Comparison of ENCODE assay signal across 1 cellular context in the genomic region with DNA sequence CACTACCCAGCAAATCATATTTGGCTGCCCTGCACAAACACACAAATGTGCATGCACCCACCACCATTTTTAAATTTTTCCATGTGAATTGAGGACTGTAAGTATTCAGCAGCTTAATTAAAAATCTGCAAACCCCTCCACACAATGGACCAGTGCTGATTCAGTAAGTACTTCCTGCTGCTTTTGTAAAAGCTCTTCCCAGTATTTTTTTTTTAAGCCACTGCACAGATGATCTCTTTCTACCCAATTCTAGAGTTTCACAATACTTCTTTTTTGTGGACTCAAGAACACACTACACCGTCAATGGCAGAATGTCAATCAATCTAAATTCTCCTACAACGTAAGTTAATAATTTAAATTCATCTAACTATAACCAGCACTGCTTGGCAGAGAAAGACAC.
TF ChIP-seq lines count a peak whose summit lies in the region.

No MANE protein-coding gene starts in this region.

TF ChIP-seq in liver, 16 proteins besides CTCF, POLR2A, EP300 and RAD21 (continued from another document):
- TF ChIP-seq, protein P1, sequence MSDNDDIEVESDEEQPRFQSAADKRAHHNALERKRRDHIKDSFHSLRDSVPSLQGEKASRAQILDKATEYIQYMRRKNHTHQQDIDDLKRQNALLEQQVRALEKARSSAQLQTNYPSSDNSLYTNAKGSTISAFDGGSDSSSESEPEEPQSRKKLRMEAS (IDR thresholded peaks at IDR 0.05), result no peak
- TF ChIP-seq GABPA (IDR thresholded peaks at IDR 0.05 in 1 of 2, conservative IDR thresholded peaks at IDR 0.05 in 1 of 2) (no peak), FOXA2 (IDR thresholded peaks at IDR 0.05) (no peak), JUND (IDR thresholded peaks at IDR 0.05) (peak in 1 of 2 donors; percentile 15), FOXA1 (IDR thresholded peaks at IDR 0.05) (no peak), YY1 (IDR thresholded peaks at IDR 0.05) (no peak)
